1 cellular context compared by ENCODE assay signal in the genomic region with DNA sequence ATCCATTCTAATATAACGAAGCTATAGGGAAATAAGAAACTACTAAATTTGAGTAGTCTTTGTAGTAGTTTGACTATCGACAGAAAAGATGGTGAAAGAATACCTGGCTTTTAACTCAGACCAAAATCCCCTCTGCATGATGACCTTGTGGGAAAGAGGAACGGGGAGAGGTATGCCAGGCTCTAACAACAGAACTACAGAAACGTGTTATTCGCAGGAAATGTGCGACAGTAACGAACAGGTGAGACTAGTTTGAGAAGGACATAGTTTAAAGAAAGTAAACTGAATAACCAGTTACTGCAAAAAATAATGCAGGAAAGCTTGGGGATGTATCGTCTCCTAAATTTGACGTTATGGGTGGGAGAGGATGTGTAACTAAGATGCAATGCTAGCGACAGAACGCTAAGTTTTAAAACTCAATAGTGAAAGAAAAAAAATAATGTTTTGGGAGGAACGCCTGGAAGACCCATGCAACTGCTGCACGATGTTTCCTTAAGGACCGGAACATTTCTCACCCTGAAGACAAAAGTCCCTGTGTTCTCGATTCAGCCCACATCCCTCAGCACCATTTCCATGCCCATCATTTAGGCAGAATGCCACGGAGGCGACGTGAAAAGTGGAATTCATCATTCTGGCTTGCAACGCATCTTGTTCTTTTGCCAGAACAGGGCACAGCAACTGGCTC.
TF ChIP-seq lines count a peak whose summit lies in the region.

No MANE protein-coding gene starts in this region.

TF ChIP-seq in SK-N-SH, 30 proteins besides CTCF, POLR2A, EP300 and RAD21 (continued from another document):
- TF ChIP-seq, protein P1, sequence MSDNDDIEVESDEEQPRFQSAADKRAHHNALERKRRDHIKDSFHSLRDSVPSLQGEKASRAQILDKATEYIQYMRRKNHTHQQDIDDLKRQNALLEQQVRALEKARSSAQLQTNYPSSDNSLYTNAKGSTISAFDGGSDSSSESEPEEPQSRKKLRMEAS (IDR thresholded peaks at IDR 0.05; ENCODE audit: low read depth): no peak; the same call in 1 of the 2 replicates
- TF ChIP-seq YY1 (IDR thresholded peaks at IDR 0.05; ENCODE audit: low read depth) (peak; percentile 29; the same call in 1 of the 2 replicates), EZH2phosphoT487 (IDR thresholded peaks at IDR 0.05; ENCODE audit: borderline replicate concordance, low read depth) (no peak)
